ENCODE assay signal across 10 cellular contexts in the genomic region with DNA sequence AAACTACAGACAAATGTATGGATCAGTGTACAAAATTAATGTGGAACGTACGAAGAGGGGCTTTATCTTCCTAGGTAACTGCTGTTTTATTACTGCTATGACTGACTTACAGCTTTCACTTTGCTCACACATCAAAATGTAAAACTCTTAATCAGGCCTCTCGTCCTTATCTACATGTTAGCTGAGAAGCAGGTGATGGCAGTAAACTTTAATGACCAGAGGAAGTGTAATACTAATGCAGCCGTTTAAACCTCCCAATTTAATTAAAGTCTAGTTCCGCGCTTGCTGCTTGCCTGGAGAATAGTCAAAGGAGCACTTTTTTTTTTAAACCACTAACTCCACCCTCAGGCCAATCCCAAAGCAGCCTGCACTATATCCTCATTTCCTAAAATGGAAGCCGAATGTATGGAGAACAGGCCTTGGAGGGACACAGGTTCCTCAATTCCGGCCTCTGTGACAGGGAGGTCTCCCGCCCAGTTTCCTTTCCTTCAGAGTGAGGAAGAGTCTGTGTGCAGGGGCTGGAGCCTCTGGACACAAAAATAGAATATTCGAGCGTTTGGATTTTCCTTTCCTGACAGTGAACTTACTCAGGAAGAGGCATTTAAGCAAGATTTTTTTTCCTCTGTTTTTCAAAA. TPM values are rescaled to one million over a fixed set of nuclear protein-coding genes. Genes with fewer than 3 reads are reported as not detected.
DNase-seq lines count a peak whose midpoint lies in the region; ATAC-seq and TF ChIP-seq lines count a peak whose summit lies in the region.
"Had no signal": no experiment of that assay in that cellular context is flagged by ENCODE, and none has a peak within 500 bp of the region (broad histone marks: within the 10 kb centered on the region; RNA-seq: fewer than 3 reads in every experiment).

No MANE protein-coding gene starts in this region.

- no peaks in the 10 kb centered on the region; a peak in 1 of 22 replicates for H3K27me3 ChIP-seq in BLaER1 treated with 17β-estradiol and CSF1 and Interleukin-3, amounts not matched to agents 10 nM and 100 nM
- H3K27me3 ChIP-seq in gastroesophageal sphincter (no peaks in the 10 kb centered on the region), prostate gland (replicated peaks; ENCODE audit: insufficient read depth) (no peaks in the 10 kb centered on the region)

- H3K27ac ChIP-seq in BLaER1 treated with 17β-estradiol and CSF1 and Interleukin-3, amounts not matched to agents 10 nM and 100 nM, result no peak overlapping the region
- peak overlapping the region in 3 of 4 donors; percentile 53 to 62 (median 62) for H3K27ac ChIP-seq in gastroesophageal sphincter
- peak overlapping the region; percentile 6 to 14 for H3K27ac ChIP-seq in prostate gland

- H4K20me1 ChIP-seq in BLaER1 treated with 17β-estradiol and CSF1 and Interleukin-3, amounts not matched to agents 10 nM and 100 nM, result no peaks in the 10 kb centered on the region

- H3K4me3 ChIP-seq in BLaER1 treated with 17β-estradiol and CSF1 and Interleukin-3, amounts not matched to agents 10 nM and 100 nM, result no peak overlapping the region
- H3K4me3 ChIP-seq in gastroesophageal sphincter (no peak overlapping the region), prostate gland (no peak overlapping the region)

- ATAC-seq in gastroesophageal sphincter (no peak), HG03354 (IDR thresholded peaks at IDR 0.05; ENCODE audit: poor library complexity, severe bottlenecking, unreplicated experiment) (no peak), HG02642 (IDR thresholded peaks at IDR 0.05; ENCODE audit: poor library complexity, unreplicated experiment) (no peak)

- no peak for TF ChIP-seq CTCF in gastroesophageal sphincter (IDR thresholded peaks at IDR 0.05)
- no peak for TF ChIP-seq CTCF in prostate gland (IDR thresholded peaks at IDR 0.05)

- DNase-seq in SK-MEL-5 (ENCODE audit: low read depth, low spot score) (peak; percentile 52), prostate gland (ENCODE audit: low spot score) (no peak), glomerular visceral epithelial cell (ENCODE audit: extremely low spot score) (no peak), NCI-H2227 treated with DMSO at 0.1 percent for 48 hours (lab: John Stamatoyannopoulos, UW) (no peak)
- DNase-seq: amniotic stem cell, midbrain had no signal

- no peak for TF ChIP-seq EP300 in gastroesophageal sphincter (IDR thresholded peaks at IDR 0.05)

- H3K4me2 ChIP-seq in BLaER1 treated with 17β-estradiol and CSF1 and Interleukin-3, amounts not matched to agents 10 nM and 100 nM, result peak overlapping the region in 7 of 11 experiments; percentile 53 to 82 (median 68); a peak in 12 of 22 replicates

- peaks cover 44 to 63% (median 53%) of the 10 kb centered on the region in 10 experiments for H3K4me1 ChIP-seq in BLaER1 treated with 17β-estradiol and CSF1 and Interleukin-3, amounts not matched to agents 10 nM and 100 nM
- peaks cover 0 to 37% (median 12%) of the 10 kb centered on the region in 3 donors for H3K4me1 ChIP-seq in gastroesophageal sphincter
- no peaks in the 10 kb centered on the region for H3K4me1 ChIP-seq in prostate gland (replicated peaks)

- no peaks in the 10 kb centered on the region for H3K36me3 ChIP-seq in BLaER1 treated with 17β-estradiol and CSF1 and Interleukin-3, amounts not matched to agents 10 nM and 100 nM
- H3K36me3 ChIP-seq in gastroesophageal sphincter, result no peaks in the 10 kb centered on the region
- no peaks in the 10 kb centered on the region for H3K36me3 ChIP-seq in prostate gland

- TF ChIP-seq POLR2A in gastroesophageal sphincter (IDR thresholded peaks at IDR 0.05), result no peak
- TF ChIP-seq POLR2A in prostate gland (IDR thresholded peaks at IDR 0.05), result no peak

- H3K9ac ChIP-seq in BLaER1 treated with 17β-estradiol and CSF1 and Interleukin-3, amounts not matched to agents 10 nM and 100 nM, result no peak overlapping the region

- in situ Hi-C loops in SK-MEL-5 (cut with HindIII; ENCODE audit: low pct_unique_long_range_greater_than_20kb, low sequenced_read_pairs), result no loop called here

- H3K9me3 ChIP-seq in BLaER1 treated with 17β-estradiol and CSF1 and Interleukin-3, amounts not matched to agents 10 nM and 100 nM (replicated peaks in 1 of 11), result no peaks in the 10 kb centered on the region
- H3K9me3 ChIP-seq in gastroesophageal sphincter (no peaks in the 10 kb centered on the region), prostate gland (no peaks in the 10 kb centered on the region)

- intact Hi-C loops in prostate gland (cut with DNase I), result no loop called here

- WGBS in gastroesophageal sphincter (ENCODE audit: low coverage in 1 of 2), 2 donors, result 59 to 64% methylated on average over 8 to 11 of the region's 11 CpGs
- 72% methylated on average over 11 of the region's 11 CpGs for WGBS in prostate gland

RNA-seq across cellular contexts. Expression of a gene that starts 36.7 kb away (rescaled TPM):
- total RNA-seq in SK-MEL-5 (2014; rRNA removed; shearing (Covaris generic)), result 10.2 and 11.7 TPM in 2 replicates
- 12.4 and 17.7 TPM in 2 replicates for polyA plus RNA-seq in SK-MEL-5 (2015; cell fraction: cytosol; rRNA removed)
- 30.4 and 46.5 TPM in 2 replicates for polyA plus RNA-seq in SK-MEL-5 (2015; cell fraction: nucleus; rRNA removed)
- total RNA-seq in gastroesophageal sphincter (10 to 100 TPM; 17.0 to 27.4 (median 20.2) TPM), prostate gland (10 to 100 TPM in 1 of 2 donors, 1 to 10 TPM in 1; 9.2 to 36.9 TPM)

Comparison
In these comparisons a context has a peak if more than half of its experiments do, and no peak if none do; other contexts are left out.
1. H3K27ac ChIP-seq: peak in gastroesophageal sphincter (3 of 4) and prostate gland (2 of 2); none in BLaER1 treated with 17β-estradiol and CSF1 and Interleukin-3, amounts not matched to agents 10 nM and 100 nM (0 of 11).